Comparison of ENCODE assay signal across 8 cellular contexts in the genomic region with DNA sequence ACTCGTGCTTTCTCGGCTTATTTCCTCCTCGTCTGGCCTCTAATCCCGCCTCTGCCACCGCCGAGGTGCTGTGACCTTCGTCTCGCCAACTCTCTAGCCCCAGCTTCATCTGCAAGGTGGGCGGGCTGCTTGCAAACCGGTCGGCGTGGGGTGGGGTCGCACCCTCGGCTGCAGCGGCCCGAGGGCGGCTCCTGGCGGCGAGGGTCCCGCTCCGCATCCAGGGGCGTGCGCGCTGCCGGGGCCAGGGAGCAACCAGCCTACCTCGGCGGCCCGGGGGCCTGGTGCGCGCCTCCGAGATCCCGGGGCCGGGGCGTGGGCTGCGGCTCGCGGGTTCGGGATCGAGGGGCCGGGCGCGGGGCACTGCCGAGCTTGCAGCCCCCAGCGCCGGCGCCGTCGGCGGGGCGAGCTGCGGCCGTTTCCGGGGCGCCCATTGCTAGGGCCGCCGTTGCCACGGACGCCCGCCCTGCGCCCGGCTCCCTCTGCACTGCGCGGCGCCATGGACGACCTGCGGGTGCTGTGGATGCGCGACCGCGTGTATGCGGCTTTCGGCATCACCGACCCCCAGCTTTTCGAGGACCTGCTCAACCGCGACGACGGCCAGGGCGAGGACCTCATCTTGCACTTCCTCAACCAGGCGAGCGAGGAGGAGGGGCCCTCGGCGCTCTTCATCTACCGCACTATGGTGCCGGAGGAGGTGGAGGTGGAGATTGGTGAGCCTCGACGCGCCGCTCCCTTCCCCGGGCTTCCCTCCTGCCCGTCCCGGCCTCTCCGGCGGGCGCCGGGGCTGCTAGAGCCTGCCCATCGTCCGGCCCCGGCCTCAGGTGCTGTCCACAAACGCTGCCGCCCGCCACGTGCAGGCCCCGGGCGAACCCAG. TPM values are rescaled to one million over a fixed set of nuclear protein-coding genes. Genes with fewer than 3 reads are reported as not detected.
DNase-seq lines count a peak whose midpoint lies in the region; ATAC-seq and TF ChIP-seq lines count a peak whose summit lies in the region.

Gene DNAH10, plus strand, starts transcription at position 461 of the 874 bp plus-strand sequence. Its CDS starts 36 bp downstream, at position 497.

- intact Hi-C loops in Calu3 (cut with micrococcal nuclease; ENCODE audit: unreplicated experiment) (no loop called here), ovary (cut with DNase I) (no loop called here), posterior vena cava (cut with DNase I) (no loop called here)

- peaks cover 11% of the 10 kb centered on the region for H3K36me3 Mint-ChIP-seq in Calu3 (ENCODE audit: insufficient read depth, unreplicated experiment)

- CTCF ChIA-PET in Calu3 (lab: Charles Lee) = interaction anchor here (1.0 kb wide), 1 partner anchor 270 kb away, joined by 3 read pairs; no protein-coding TSS in a partner anchor

- peak within 1 kb of the TSS; percentile 67 for H3K4me3 Mint-ChIP-seq in Calu3 (ENCODE audit: low read depth, unreplicated experiment)

- TF ChIP-seq EP300 in ovary (IDR thresholded peaks at IDR 0.05) = no peak

- peak; percentile 43 for TF ChIP-seq CTCF in Calu3 (IDR thresholded peaks at IDR 0.05; ENCODE audit: unreplicated experiment)
- peak; percentile 21 for TF ChIP-seq CTCF in foreskin fibroblast (IDR thresholded peaks at IDR 0.05; ENCODE audit: low read depth, low read length)
- no peak for TF ChIP-seq CTCF in ovary (IDR thresholded peaks at IDR 0.05)

- H3K36me3 ChIP-seq in ovary = no peaks in the 10 kb centered on the region

- no peaks in the 10 kb centered on the region for H3K9me3 ChIP-seq in ovary

- 1 to 3% (median 2%) methylated on average over 43 to 105 of the region's 105 CpGs for WGBS in ovary, 3 donors

- no peaks in the 10 kb centered on the region for H3K9me3 Mint-ChIP-seq in Calu3 (ENCODE audit: low read depth, unreplicated experiment)

- H3K4me3 ChIP-seq in foreskin fibroblast (ENCODE audit: low read depth in 1 of 2, low read length in 2 of 2) (peak within 1 kb of the TSS; percentile 41 to 54), ovary (peak within 1 kb of the TSS; percentile 21)

- no peak within 1 kb of the TSS for H3K27ac ChIP-seq in ovary

- H3K27me3 ChIP-seq in ovary = no peaks in the 10 kb centered on the region

- H3K27ac Mint-ChIP-seq in Calu3 (ENCODE audit: unreplicated experiment) = no peak within 1 kb of the TSS

- peak; percentile 74 for DNase-seq in Calu3
- DNase-seq in MV-4-11 (lab: John Stamatoyannopoulos, UW) = peak; percentile 28
- DNase-seq in activated T-cell treated with anti-CD3 and anti-CD28 coated beads for 1 hour (ENCODE audit: low read depth) = peak; percentile 9
- DNase-seq in foreskin fibroblast = peak in 1 of 2 donors; percentile 45
- peak in 2 of 5 donors; percentile 27 to 38 for DNase-seq in ovary
- DNase-seq in posterior vena cava (ENCODE audit: low spot score) = no peak

- BruUV-seq in Calu3 (replicated peaks; lab: Mats Ljungman, UMichigan) = no TSS peak

- H3K4me1 Mint-ChIP-seq in Calu3 (ENCODE audit: low read depth, unreplicated experiment) = no peaks in the 10 kb centered on the region

- H3K4me1 ChIP-seq in ovary (ENCODE audit: insufficient read depth) = no peaks in the 10 kb centered on the region

- TF ChIP-seq POLR2A in ovary (IDR thresholded peaks at IDR 0.05) = no peak

- H3K27me3 Mint-ChIP-seq in Calu3 (ENCODE audit: unreplicated experiment) = no peaks in the 10 kb centered on the region

- ATAC-seq in GM19468 (IDR thresholded peaks at IDR 0.05; ENCODE audit: extremely low read depth, unreplicated experiment) (peak; percentile 59), HG03378 (IDR thresholded peaks at IDR 0.05; ENCODE audit: unreplicated experiment) (no peak)

RNA-seq across cellular contexts. Expression of gene DNAH10, which starts in this region (rescaled TPM):
- total RNA-seq in Calu3 (2022) (0.14 and 0.20 TPM in 2 replicates), ovary (10 to 100 TPM in 1 of 7 donors, 1 to 10 TPM in 2, under 1 TPM in 4; 0.05 to 20.2 (median 0.97) TPM), posterior vena cava (not detected)
- polyA plus RNA-seq in ovary = under 1 TPM; 0.07 to 0.27 TPM

Comparison
In these comparisons a context has a peak if more than half of its experiments do, and no peak if none do; other contexts are left out.
1. Peak in DNase-seq in Calu3; RNA of the gene not detected or under 1 TPM.
2. CTCF ChIP-seq: peak in Calu3 (single experiment) and foreskin fibroblast (single experiment); none in ovary (0 of 3).